In the genomic region with DNA sequence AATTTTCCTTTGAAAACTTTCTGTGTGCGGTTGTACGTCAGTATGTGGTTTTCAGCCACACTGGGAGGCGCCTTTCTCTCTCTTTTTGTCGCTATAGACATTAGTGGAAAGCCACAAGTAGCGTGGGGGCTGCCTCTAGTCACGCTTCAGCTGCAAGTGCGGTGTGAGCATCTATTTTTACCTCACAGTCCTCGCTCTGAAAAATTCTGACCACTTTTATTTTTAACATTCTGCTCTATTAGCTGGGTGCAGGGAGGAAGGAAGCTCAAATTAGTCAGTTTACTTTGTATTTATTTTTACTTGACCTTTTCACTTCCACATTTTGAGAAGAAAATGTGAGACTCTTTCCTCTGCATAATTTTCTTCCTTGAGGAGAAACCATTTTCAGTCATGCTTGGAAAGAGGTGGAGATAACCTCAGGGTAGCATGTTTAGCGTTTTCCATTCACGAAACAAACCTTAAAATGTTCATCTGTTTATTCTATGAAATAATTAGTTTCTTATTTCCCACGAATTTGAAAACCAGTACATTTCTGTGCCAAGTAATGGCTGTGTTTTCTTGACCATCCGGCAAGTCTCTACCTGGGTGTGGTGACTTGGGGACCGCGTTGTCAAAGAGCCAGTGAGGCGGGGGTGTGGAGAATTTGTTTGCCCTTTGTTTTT, we compare ENCODE assay signal across 7 cellular contexts.
DNase-seq lines count a peak whose midpoint lies in the region; ATAC-seq and TF ChIP-seq lines count a peak whose summit lies in the region.

No MANE protein-coding gene starts in this region.

- DNase-seq in OCI-M1 (lab: John Stamatoyannopoulos, UW) = peak; percentile 88
- no peak for DNase-seq in choroid plexus epithelial cell (ENCODE audit: low read depth)
- peak; percentile 54 for DNase-seq in stimulated activated CD4-positive, alpha-beta T cell treated with anti-CD3 and anti-CD28 coated beads, Interleukin-4, amount 100 ng/mL, for 24 hours
- DNase-seq in COLO668 (lab: John Stamatoyannopoulos, UW; ENCODE audit: unreplicated experiment) = no peak
- no peak for DNase-seq in NCI-H1105 (lab: John Stamatoyannopoulos, UW)

- TF ChIP-seq CTCF in choroid plexus epithelial cell (conservative IDR thresholded peaks at IDR 0.05; ENCODE audit: low read depth, low read length) = no peak

- H3K4me3 ChIP-seq in choroid plexus epithelial cell (ENCODE audit: low read depth, low read length) = peak overlapping the region; percentile 17

- ATAC-seq in GM19025 (IDR thresholded peaks at IDR 0.05; ENCODE audit: low read depth, unreplicated experiment) (peak; percentile 69), HG02938 (IDR thresholded peaks at IDR 0.05; ENCODE audit: unreplicated experiment) (peak; percentile 79)

Comparison
In these comparisons a context has a peak if more than half of its experiments do, and no peak if none do; other contexts are left out.
1. DNase-seq: peak in OCI-M1 (single experiment) and stimulated activated CD4-positive, alpha-beta T cell treated with anti-CD3 and anti-CD28 coated beads, Interleukin-4, amount 100 ng/mL, for 24 hours (single experiment); none in choroid plexus epithelial cell (single experiment), COLO668 (single experiment) and NCI-H1105 (single experiment).